Comparison of ENCODE assay signal across 1 cellular context in genomic region chr1:39165488-39165887, GRCh38.
TF ChIP-seq lines count a peak whose summit lies in the region.

No MANE protein-coding gene starts in this region.

TF ChIP-seq in HEK293, 187 proteins besides CTCF, POLR2A, EP300 and RAD21 (continued from another document):
- TF ChIP-seq, protein P1, sequence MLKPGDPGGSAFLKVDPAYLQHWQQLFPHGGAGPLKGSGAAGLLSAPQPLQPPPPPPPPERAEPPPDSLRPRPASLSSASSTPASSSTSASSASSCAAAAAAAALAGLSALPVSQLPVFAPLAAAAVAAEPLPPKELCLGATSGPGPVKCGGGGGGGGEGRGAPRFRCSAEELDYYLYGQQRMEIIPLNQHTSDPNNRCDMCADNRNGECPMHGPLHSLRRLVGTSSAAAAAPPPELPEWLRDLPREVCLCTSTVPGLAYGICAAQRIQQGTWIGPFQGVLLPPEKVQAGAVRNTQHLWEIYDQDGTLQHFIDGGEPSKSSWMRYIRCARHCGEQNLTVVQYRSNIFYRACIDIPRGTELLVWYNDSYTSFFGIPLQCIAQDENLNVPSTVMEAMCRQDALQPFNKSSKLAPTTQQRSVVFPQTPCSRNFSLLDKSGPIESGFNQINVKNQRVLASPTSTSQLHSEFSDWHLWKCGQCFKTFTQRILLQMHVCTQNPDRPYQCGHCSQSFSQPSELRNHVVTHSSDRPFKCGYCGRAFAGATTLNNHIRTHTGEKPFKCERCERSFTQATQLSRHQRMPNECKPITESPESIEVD (tag by site-specific recombination; IDR thresholded peaks at IDR 0.05) = 0 out of 2 replicates have a peak, but pooled peaks have one; percentile 3
- TF ChIP-seq KLF1 (tag by site-specific recombination; IDR thresholded peaks at IDR 0.05) (no peak; the same call in 1 of the 2 replicates), SP7 (tag by site-specific recombination; IDR thresholded peaks at IDR 0.05) (peak; percentile 1; the same call in 1 of the 2 replicates), KLF7 (tag by site-specific recombination; IDR thresholded peaks at IDR 0.05; ENCODE audit: borderline replicate concordance) (no peak), ZSCAN16 (tag by site-specific recombination; IDR thresholded peaks at IDR 0.05) (no peak)
